Comparison of ENCODE assay signal across 1 cellular context in the genomic region with DNA sequence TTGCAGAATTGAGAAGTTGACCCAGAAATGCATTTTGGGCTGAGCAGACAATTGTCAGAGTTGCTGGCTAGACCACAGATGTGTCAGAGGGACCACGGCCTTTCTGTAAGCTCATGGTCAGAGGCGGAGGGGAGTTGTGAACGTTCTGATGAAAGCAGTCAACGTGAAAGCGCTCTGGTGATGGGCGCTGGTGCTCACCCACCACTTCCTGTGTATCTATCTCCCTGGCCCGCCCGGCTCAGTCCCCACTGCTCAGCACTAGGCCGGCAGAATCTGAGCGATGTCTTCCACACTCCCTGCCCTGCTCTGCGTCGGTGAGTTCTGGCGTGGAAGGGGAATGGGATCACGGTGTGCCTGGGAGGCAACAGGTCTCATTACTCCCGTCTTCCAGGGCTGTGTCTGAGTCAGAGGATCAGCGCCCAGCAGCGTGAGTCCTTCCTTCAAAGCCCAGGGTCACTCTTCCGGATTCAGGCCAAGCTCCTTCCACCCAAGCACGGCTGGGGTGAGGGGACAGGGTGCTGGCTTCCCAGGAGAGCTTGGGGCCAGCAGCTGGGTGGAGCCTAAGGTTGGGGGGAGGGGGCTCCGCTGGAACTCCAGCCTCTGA.
TF ChIP-seq lines count a peak whose summit lies in the region.

Gene NCR1 (plus strand): TSS at position 241 of the 604 bp plus-strand sequence. CDS start 40 bp downstream, at position 281.

TF ChIP-seq in endothelial cell of umbilical vein, 7 proteins besides CTCF, POLR2A, EP300 and RAD21 (continued from another document):
- no peak for TF ChIP-seq MYC (IDR thresholded peaks at IDR 0.05; ENCODE audit: low read depth, low read length)
- TF ChIP-seq JUN (IDR thresholded peaks at IDR 0.05; ENCODE audit: borderline replicate concordance, insufficient read depth, insufficient read length, low read depth) = no peak
